32 cellular contexts compared by ENCODE assay signal in genomic region chr22:35322893-35323292, GRCh38.
"Had no signal": no experiment of that assay in that cellular context is flagged by ENCODE, and none has a peak within 500 bp of the region (broad histone marks: within the 10 kb centered on the region; RNA-seq: fewer than 3 reads in every experiment).

No MANE protein-coding gene starts in this region.

- H3K27me3 ChIP-seq: adrenal gland, body of pancreas, breast epithelium, MG63, Peyer's patch had no signal

- H3K4me1 ChIP-seq: breast epithelium, Peyer's patch had no signal

- H3K9me3 ChIP-seq: adrenal gland, body of pancreas, breast epithelium, MG63, Peyer's patch had no signal

- H3K27ac ChIP-seq: adrenal gland, body of pancreas, breast epithelium, Peyer's patch, VCaP had no signal

- H3K4me3 ChIP-seq: adrenal gland, body of pancreas, breast epithelium, MG63, Peyer's patch had no signal

- H3K9me3 Mint-ChIP-seq: activated B cell treated with CpG ODN at 0.5 μM for 24 hours; activated CD8-positive, alpha-beta T cell treated with anti-CD3 and anti-CD28 coated beads for 36 hours; activated naive CD4-positive, alpha-beta T cell treated with anti-CD3 and anti-CD28 coated beads for 36 hours; activated naive CD4-positive, alpha-beta T cell treated with anti-CD3 and anti-CD28 coated beads, Interleukin-2, amount 50 U/mL, for 72 hours; activated T-helper 1 cell treated with anti-CD3 and anti-CD28 coated beads, Interleukin-12 subunit alpha, Interleukin-12 subunit beta, Interleukin-2, Interleukin-4 antibody, amounts not matched to agents 30 ng/mL and 10 ng/mL and 1 ng/mL, durations not matched to agents 14 hours and 24 hours and 36 hours had no signal

- H3K36me3 Mint-ChIP-seq: activated naive CD4-positive, alpha-beta T cell treated with anti-CD3 and anti-CD28 coated beads, Interleukin-2, amount 50 U/mL, for 72 hours had no signal

- H3K27me3 Mint-ChIP-seq: activated B cell treated with CpG ODN at 0.5 μM for 24 hours; activated CD8-positive, alpha-beta T cell treated with anti-CD3 and anti-CD28 coated beads for 36 hours had no signal

- ATAC-seq: activated CD8-positive, alpha-beta T cell treated with anti-CD3 and anti-CD28 coated beads for 36 hours; activated naive CD4-positive, alpha-beta T cell treated with anti-CD3 and anti-CD28 coated beads, Interleukin-2, amount 50 U/mL, for 72 hours; body of pancreas; PC-3 had no signal

- FAIRE-seq: astrocyte had no signal

- H3K27ac Mint-ChIP-seq: activated B cell treated with CpG ODN at 0.5 μM for 24 hours; activated CD8-positive, alpha-beta T cell treated with anti-CD3 and anti-CD28 coated beads for 36 hours; activated naive CD4-positive, alpha-beta T cell treated with anti-CD3 and anti-CD28 coated beads for 36 hours; activated T-helper 1 cell treated with anti-CD3 and anti-CD28 coated beads, Interleukin-12 subunit alpha, Interleukin-12 subunit beta, Interleukin-2, Interleukin-4 antibody, amounts not matched to agents 30 ng/mL and 10 ng/mL and 1 ng/mL, durations not matched to agents 14 hours and 24 hours and 36 hours had no signal

- DNase-seq: activated B cell treated with CpG ODN at 0.5 μM for 24 hours; activated CD4-positive, alpha-beta T cell treated with anti-CD3 and anti-CD28 coated beads for 4 hours; activated CD4-positive, alpha-beta T cell treated with anti-CD3 and anti-CD28 coated beads, Interleukin-2, amount 50 U/mL, for 4 hours; activated CD4-positive, CD25-positive, alpha-beta regulatory T cell treated with anti-CD3 and anti-CD28 coated beads, Interleukin-2, amount 50 U/mL, for 72 hours; activated CD8-positive, alpha-beta T cell treated with anti-CD3 and anti-CD28 coated beads for 36 hours; activated gamma-delta T cell treated with Interleukin-2 at 50 U/mL for 16 hours; activated naive CD4-positive, alpha-beta T cell treated with anti-CD3 and anti-CD28 coated beads for 36 hours; activated T-cell treated with anti-CD3 and anti-CD28 coated beads, Interleukin-2, amount 50 U/mL, for 1 hour; body of pancreas; Kasumi-1; KG1; MG63; MV-4-11; NCI-H1092; NCI-H1436 treated with DMSO at 0.1 percent for 48 hours; NCI-H1694 treated with DMSO at 0.1 percent for 48 hours; NCI-H2029; NCI-H345; NCI-H524 treated with DMSO at 0.1 percent for 48 hours; PC-3; Peyer's patch; RPMI8226; SW 1271; T-helper 1 cell; T-helper 2 cell; T-helper 9 cell had no signal

- H3K4me3 Mint-ChIP-seq: activated B cell treated with CpG ODN at 0.5 μM for 24 hours; activated CD8-positive, alpha-beta T cell treated with anti-CD3 and anti-CD28 coated beads for 36 hours; activated naive CD4-positive, alpha-beta T cell treated with anti-CD3 and anti-CD28 coated beads for 36 hours; activated T-helper 1 cell treated with anti-CD3 and anti-CD28 coated beads, Interleukin-12 subunit alpha, Interleukin-12 subunit beta, Interleukin-2, Interleukin-4 antibody, amounts not matched to agents 30 ng/mL and 10 ng/mL and 1 ng/mL, durations not matched to agents 14 hours and 24 hours and 36 hours had no signal
